Comparison of ENCODE assay signal across 1 cellular context in the genomic region with DNA sequence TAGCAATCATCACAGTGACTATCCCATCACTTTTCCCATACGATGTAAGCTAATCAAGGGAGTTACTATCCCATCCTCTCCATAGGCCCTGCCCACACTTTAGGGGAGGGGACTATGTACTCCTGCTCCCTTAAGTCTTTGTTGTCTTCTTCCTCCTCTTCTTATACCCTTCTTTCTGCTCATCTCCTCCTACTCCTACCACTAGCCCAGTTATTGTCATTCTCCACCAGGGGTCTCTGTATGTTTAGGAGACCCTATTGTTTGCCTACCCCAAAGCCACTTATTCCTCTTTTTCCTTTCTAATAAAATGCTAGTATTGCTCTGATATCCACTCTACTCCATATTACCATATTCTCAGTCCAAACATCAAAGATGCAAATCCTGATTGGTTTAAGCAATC.
TF ChIP-seq lines count a peak whose summit lies in the region.

No MANE protein-coding gene starts in this region.

TF ChIP-seq in H1, 55 proteins besides CTCF, POLR2A, EP300 and RAD21:
- TF ChIP-seq RNF2 (IDR thresholded peaks at IDR 0.05; ENCODE audit: borderline replicate concordance, low read depth, low read length, missing control alignments, poor library complexity, severe bottlenecking) (no peak), POU5F1 (IDR thresholded peaks at IDR 0.05; ENCODE audit: low read depth, low read length) (no peak), HDAC2 (IDR thresholded peaks at IDR 0.05; ENCODE audit: borderline replicate concordance in 1 of 2, low read depth in 2 of 2, low read length in 2 of 2) (no peak)
TF ChIP-seq in H1: peak in this region for 0.
